ENCODE assay signal across 8 cellular contexts in genomic region chr20:64064145-64064698, GRCh38. TPM values are rescaled to one million over a fixed set of nuclear protein-coding genes. Genes with fewer than 3 reads are reported as not detected.
A peak's percentile ranks its signal among the peaks of the same experiment; 100 is the strongest.
DNase-seq lines count a peak whose midpoint lies in the region; ATAC-seq and TF ChIP-seq lines count a peak whose summit lies in the region.

No MANE protein-coding gene starts in this region.

- H3K4me3 Mint-ChIP-seq in activated T-cell treated with anti-CD3 and anti-CD28 coated beads, Interleukin-2, amount 50 U/mL, for 24 hours = peak overlapping the region; percentile 84
- peak overlapping the region; percentile 89 for H3K4me3 Mint-ChIP-seq in activated CD8-positive, alpha-beta T cell treated with anti-CD3 and anti-CD28 coated beads for 36 hours

- no peak for DNase-seq in activated T-cell treated with anti-CD3 and anti-CD28 coated beads, Interleukin-2, amount 50 U/mL, for 24 hours
- no peak for DNase-seq in activated T-cell treated with anti-CD3 and anti-CD28 coated beads, Interleukin-2, amount 50 U/mL, for 48 hours
- no peak for DNase-seq in activated CD8-positive, alpha-beta T cell treated with anti-CD3 and anti-CD28 coated beads for 36 hours
- DNase-seq in thyroid gland (peak in 1 of 2 donors; percentile 56), iPS-NIHi7 (ENCODE audit: extremely low spot score) (no peak)

- 0 to 58% methylated on average over 1 to 11 of the region's 12 CpGs for WGBS in thyroid gland, 2 donors

- CTCF ChIA-PET in activated CD8-positive, alpha-beta T cell treated with anti-CD3 and anti-CD28 coated beads for 36 hours (lab: Charles Lee) = interaction anchor here (1.0 kb wide), 1 partner anchor 20 kb away, joined by 3 read pairs; the partner anchor contains the start of gene LKAAEAR1

- TF ChIP-seq CTCF in activated CD8-positive, alpha-beta T cell treated with anti-CD3 and anti-CD28 coated beads for 36 hours (IDR thresholded peaks at IDR 0.05) = no peak
- no peak for TF ChIP-seq CTCF in thyroid gland (IDR thresholded peaks at IDR 0.05)

- no peak for ATAC-seq in activated CD8-positive, alpha-beta T cell treated with anti-CD3 and anti-CD28 coated beads for 36 hours
- ATAC-seq in GM18907 (IDR thresholded peaks at IDR 0.05; ENCODE audit: unreplicated experiment) (no peak), HG03159 (IDR thresholded peaks at IDR 0.05; ENCODE audit: unreplicated experiment) (no peak)

- no peaks in the 10 kb centered on the region for H3K4me1 ChIP-seq in iPS-20b (ENCODE audit: insufficient read depth, low read length)
- peaks cover 16 to 24% of the 10 kb centered on the region in 2 donors for H3K4me1 ChIP-seq in thyroid gland

- H3K9ac ChIP-seq in iPS-20b (ENCODE audit: low read depth, low read length) = no peak overlapping the region

- intact Hi-C loops in activated CD8-positive, alpha-beta T cell treated with anti-CD3 and anti-CD28 coated beads for 36 hours (cut with micrococcal nuclease) = loop anchor here (10.0 kb wide), 1 partner anchor 89 kb away; the partner anchor contains the start of gene SAMD10
- intact Hi-C loops in thyroid gland (cut with DNase I) = loop anchor here (10.0 kb wide), 1 partner anchor 529 kb away; the partner anchor contains the start of gene PTK6

- H3K9me3 ChIP-seq in iPS-20b (ENCODE audit: insufficient read depth, low read depth, low read length) (no peaks in the 10 kb centered on the region), thyroid gland (no peaks in the 10 kb centered on the region)

- no peak for TF ChIP-seq POLR2A in thyroid gland (IDR thresholded peaks at IDR 0.05)

- H3K27ac ChIP-seq in iPS-20b (ENCODE audit: low read length) = no peak overlapping the region
- H3K27ac ChIP-seq in thyroid gland = no peak overlapping the region

- no peaks in the 10 kb centered on the region for H3K9me3 Mint-ChIP-seq in activated T-cell treated with anti-CD3 and anti-CD28 coated beads, Interleukin-2, amount 50 U/mL, for 24 hours
- H3K9me3 Mint-ChIP-seq in activated CD8-positive, alpha-beta T cell treated with anti-CD3 and anti-CD28 coated beads for 36 hours = no peaks in the 10 kb centered on the region

- no peaks in the 10 kb centered on the region; the same call in 1 of the 2 replicates for H3K27me3 ChIP-seq in iPS-20b (ENCODE audit: insufficient read depth, low read length)
- H3K27me3 ChIP-seq in thyroid gland = no peaks in the 10 kb centered on the region

- H3K36me3 Mint-ChIP-seq in activated T-cell treated with anti-CD3 and anti-CD28 coated beads, Interleukin-2, amount 50 U/mL, for 24 hours (ENCODE audit: low read depth) = no peaks in the 10 kb centered on the region
- no peaks in the 10 kb centered on the region for H3K36me3 Mint-ChIP-seq in activated CD8-positive, alpha-beta T cell treated with anti-CD3 and anti-CD28 coated beads for 36 hours (ENCODE audit: low read depth)

- H3K36me3 ChIP-seq in iPS-20b (ENCODE audit: insufficient read depth, low read depth, low read length) (no peaks in the 10 kb centered on the region), thyroid gland (no peaks in the 10 kb centered on the region)

- H3K4me3 ChIP-seq in iPS-20b (ENCODE audit: low read length) = peak overlapping the region; percentile 78; the same call in 1 of the 2 replicates
- H3K4me3 ChIP-seq in thyroid gland (replicated peaks in 1 of 3) = peak overlapping the region in 2 of 3 donors; percentile 37 to 77

- H3K4me1 Mint-ChIP-seq in activated T-cell treated with anti-CD3 and anti-CD28 coated beads, Interleukin-2, amount 50 U/mL, for 24 hours (ENCODE audit: low read depth) = peaks cover 49% of the 10 kb centered on the region
- H3K4me1 Mint-ChIP-seq in activated CD8-positive, alpha-beta T cell treated with anti-CD3 and anti-CD28 coated beads for 36 hours (ENCODE audit: low read depth) = peaks cover 35% of the 10 kb centered on the region

- H3K27me3 Mint-ChIP-seq in activated T-cell treated with anti-CD3 and anti-CD28 coated beads, Interleukin-2, amount 50 U/mL, for 24 hours = no peaks in the 10 kb centered on the region
- H3K27me3 Mint-ChIP-seq in activated CD8-positive, alpha-beta T cell treated with anti-CD3 and anti-CD28 coated beads for 36 hours = no peaks in the 10 kb centered on the region

- H3K27ac Mint-ChIP-seq in activated T-cell treated with anti-CD3 and anti-CD28 coated beads, Interleukin-2, amount 50 U/mL, for 24 hours = peak overlapping the region; percentile 87
- H3K27ac Mint-ChIP-seq in activated CD8-positive, alpha-beta T cell treated with anti-CD3 and anti-CD28 coated beads for 36 hours = peak overlapping the region; percentile 76

- POLR2A ChIA-PET in activated CD8-positive, alpha-beta T cell treated with anti-CD3 and anti-CD28 coated beads for 36 hours (lab: Charles Lee) = interaction anchor here (0.9 to 1.9 kb wide), 5 partner anchors 9 to 116 kb away, joined by 3 to 7 read pairs (median 4); no protein-coding TSS in a partner anchor

RNA-seq across cellular contexts. Expression of gene TCEA2, which starts 1.2 kb away (rescaled TPM):
- total RNA-seq in activated CD8-positive, alpha-beta T cell treated with anti-CD3 and anti-CD28 coated beads for 36 hours = 10 to 100 TPM; 30.0 to 33.0 TPM
- total RNA-seq in thyroid gland = 10 to 100 TPM; 20.9 to 43.1 (median 24.4) TPM

RNA-seq across cellular contexts. Expression of gene SOX18, which starts 14.8 kb away (rescaled TPM):
- not detected for total RNA-seq in activated CD8-positive, alpha-beta T cell treated with anti-CD3 and anti-CD28 coated beads for 36 hours
- 10 to 100 TPM in 2 of 4 donors, 1 to 10 TPM in 2; 7.5 to 16.9 (median 10.6) TPM for total RNA-seq in thyroid gland

RNA-seq across cellular contexts. Expression of gene RGS19, which starts 15.1 kb away (rescaled TPM):
- 10 to 100 TPM; 42.5 to 44.1 TPM for total RNA-seq in activated CD8-positive, alpha-beta T cell treated with anti-CD3 and anti-CD28 coated beads for 36 hours
- total RNA-seq in thyroid gland = 10 to 100 TPM; 10.5 to 17.2 (median 13.4) TPM

RNA-seq across cellular contexts. Expression of gene OPRL1, which starts 15.7 kb away (rescaled TPM):
- total RNA-seq in activated CD8-positive, alpha-beta T cell treated with anti-CD3 and anti-CD28 coated beads for 36 hours = under 1 TPM; 0.61 to 0.63 TPM
- total RNA-seq in thyroid gland = under 1 TPM; 0.54 to 0.94 (median 0.68) TPM

RNA-seq across cellular contexts. Expression of gene LKAAEAR1, which starts 20.0 kb away (rescaled TPM):
- under 1 TPM; 0.43 TPM for total RNA-seq in activated CD8-positive, alpha-beta T cell treated with anti-CD3 and anti-CD28 coated beads for 36 hours
- 1 to 10 TPM in 2 of 4 donors, not detected in 2; 1.3 to 1.7 TPM for total RNA-seq in thyroid gland

Comparison
In these comparisons a context has a peak if more than half of its experiments do, and no peak if none do; other contexts are left out.
1. RNA of gene SOX18, which starts 14.8 kb away (total RNA-seq): 7.5 to 16.9 TPM in thyroid gland; not detected in activated CD8-positive, alpha-beta T cell treated with anti-CD3 and anti-CD28 coated beads for 36 hours; every median in the first group is over 4 times any median in the second.